In the genomic region with DNA sequence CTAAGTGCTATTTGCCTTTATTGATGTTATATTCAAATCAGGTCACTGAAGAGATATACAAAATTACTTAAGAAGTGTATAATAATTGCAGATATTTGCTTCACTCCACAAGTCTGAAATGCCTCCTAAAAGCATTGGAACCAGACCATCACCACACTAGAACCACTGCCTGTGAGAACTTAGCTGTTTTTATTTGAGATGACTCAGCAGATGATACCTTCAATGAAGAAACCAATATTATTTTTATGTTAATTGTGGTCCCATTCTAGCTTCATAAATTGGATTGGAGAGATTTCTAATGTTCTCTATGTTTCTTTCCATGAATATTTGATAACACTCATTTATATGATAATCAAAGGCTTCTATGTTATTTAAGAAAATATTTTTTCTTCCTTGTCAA, we compare ENCODE assay signal across 19 cellular contexts.
A peak's percentile ranks its signal among the peaks of the same experiment; 100 is the strongest.
DNase-seq lines count a peak whose midpoint lies in the region; ATAC-seq, FAIRE-seq and TF ChIP-seq lines count a peak whose summit lies in the region.
"Had no signal": no experiment of that assay in that cellular context is flagged by ENCODE, and none has a peak within 500 bp of the region (broad histone marks: within the 10 kb centered on the region; RNA-seq: fewer than 3 reads in every experiment).

No MANE protein-coding gene starts in this region.

- peaks cover 15% of the 10 kb centered on the region; the same call in 2 of the 3 replicates for H3K79me2 ChIP-seq in K562 (ENCODE audit: control insufficient read depth, insufficient read depth, low read length)

- H3K36me3 ChIP-seq in IMR-90 (ENCODE audit: control insufficient read depth, insufficient read depth, low read length) (no peaks in the 10 kb centered on the region), K562 (ENCODE audit: control insufficient read depth, insufficient read depth, low read length) (no peaks in the 10 kb centered on the region)
- H3K36me3 ChIP-seq: BLaER1 treated with 17β-estradiol and CSF1 and Interleukin-3, amounts not matched to agents 10 nM and 100 nM had no signal

- no peak for TF ChIP-seq EP300 in K562 (IDR thresholded peaks at IDR 0.05; ENCODE audit: low read length)

- H4K20me1 ChIP-seq in IMR-90 (ENCODE audit: insufficient read depth, low read length) (no peaks in the 10 kb centered on the region), K562 (replicated peaks; ENCODE audit: control insufficient read depth, insufficient read depth, low read length) (no peaks in the 10 kb centered on the region)
- H4K20me1 ChIP-seq: BLaER1 treated with 17β-estradiol and CSF1 and Interleukin-3, amounts not matched to agents 10 nM and 100 nM had no signal

- H3K27ac ChIP-seq in IMR-90 (ENCODE audit: insufficient read depth, low read length) (no peak overlapping the region), K562 (ENCODE audit: extremely low read depth, low read depth, low read length) (peak overlapping the region; percentile 87)
- H3K27ac ChIP-seq: BLaER1 treated with 17β-estradiol and CSF1 and Interleukin-3, amounts not matched to agents 10 nM and 100 nM; C4-2B had no signal

- H4K8ac ChIP-seq in IMR-90 (ENCODE audit: low read depth in 2 of 2, low read length in 2 of 2) = no peak overlapping the region

- no peak for FAIRE-seq in K562 (lab: Jason Lieb, UNC)
- FAIRE-seq: GM12891, GM19239 had no signal

- H3K4me3 ChIP-seq in IMR-90 (ENCODE audit: insufficient read depth, low read depth, low read length) (no peak overlapping the region), K562 (no peak overlapping the region)
- H3K4me3 ChIP-seq: BLaER1 treated with 17β-estradiol and CSF1 and Interleukin-3, amounts not matched to agents 10 nM and 100 nM had no signal

- POLR2A ChIA-PET in IMR-90 (lab: Charles Lee; ENCODE audit: unreplicated experiment) = no interaction called here
- POLR2A ChIA-PET in K562 (lab: Yijun Ruan, JAX) = no interaction called here

- no peak overlapping the region for H2BK5ac ChIP-seq in IMR-90 (ENCODE audit: low read depth, low read length, poor library complexity, severe bottlenecking)

- in situ Hi-C loops in IMR-90 (cut with MboI; ENCODE audit: low sequenced_read_pairs) (no loop called here), K562 (cut with MboI) (no loop called here)

- H3K9ac ChIP-seq in IMR-90 (ENCODE audit: low read depth, low read length) (no peak overlapping the region), K562 (ENCODE audit: insufficient read depth in 1 of 2, low read depth in 2 of 2, low read length in 2 of 2) (peak overlapping the region in 1 of 2 experiments; percentile 85; a peak in 2 of 4 replicates)
- H3K9ac ChIP-seq: BLaER1 treated with 17β-estradiol and CSF1 and Interleukin-3, amounts not matched to agents 10 nM and 100 nM had no signal

- no peak overlapping the region for H3K23ac ChIP-seq in IMR-90 (ENCODE audit: low read depth, low read length)

- CTCF ChIA-PET in IMR-90 (lab: Yijun Ruan, JAX) = no interaction called here
- CTCF ChIA-PET in K562 (lab: Yijun Ruan, JAX; ENCODE audit: low intra/inter-chr PET ratio) = no interaction called here

- no peak overlapping the region for H4K5ac ChIP-seq in IMR-90 (ENCODE audit: low read depth, low read length)

- dilution Hi-C loops in IMR-90 (cut with HindIII; ENCODE audit: low sequenced_read_pairs, unreplicated experiment) = no loop called here

- no peak for TF ChIP-seq CTCF in IMR-90 (conservative IDR thresholded peaks at IDR 0.05; ENCODE audit: low read depth, low read length)
- no peak for TF ChIP-seq CTCF in K562 (IDR thresholded peaks at IDR 0.05 in 2 of 3, conservative IDR thresholded peaks at IDR 0.05 in 1 of 3; ENCODE audit: insufficient read depth in 2 of 3, low read depth in 1 of 3, low read length in 3 of 3)

- H3K4me2 ChIP-seq in IMR-90 (ENCODE audit: low read depth, low read length) (no peak overlapping the region), K562 (ENCODE audit: insufficient read depth, low read length) (no peak overlapping the region; the same call in 1 of the 2 replicates)
- H3K4me2 ChIP-seq: BLaER1 treated with 17β-estradiol and CSF1 and Interleukin-3, amounts not matched to agents 10 nM and 100 nM had no signal

- ATAC-seq in IMR-90 (ENCODE audit: low read depth) = no peak
- ATAC-seq in K562 = peak; percentile 8
- ATAC-seq: CD8-positive, alpha-beta T cell had no signal

- no peaks in the 10 kb centered on the region for H3K4me1 ChIP-seq in IMR-90 (ENCODE audit: control insufficient read depth, insufficient read depth, low read length)
- peaks cover 0 to 7% of the 10 kb centered on the region in 2 experiments; a peak in 2 of 5 replicates for H3K4me1 ChIP-seq in K562 (replicated peaks in 1 of 2; ENCODE audit: control insufficient read depth in 2 of 2, insufficient read depth in 2 of 2, low read length in 2 of 2)
- H3K4me1 ChIP-seq: BLaER1 treated with 17β-estradiol and CSF1 and Interleukin-3, amounts not matched to agents 10 nM and 100 nM; Caco-2 had no signal

- H2BK120ac ChIP-seq in IMR-90 (ENCODE audit: low read depth, low read length) = no peak overlapping the region

- intact Hi-C loops in IMR-90 (cut with micrococcal nuclease) (no loop called here), K562 (cut with micrococcal nuclease) (no loop called here)

- DNase-seq in IMR-90 (no peak), astrocyte of the hippocampus (ENCODE audit: low read depth, low spot score) (peak; percentile 5), K562 (ENCODE audit: extremely low read depth in 1 of 4, low spot score in 3 of 4) (peak in 1 of 4 experiments; percentile 26), islet precursor cell (no peak), NCI-H226 (no peak), HuH-7.5 (ENCODE audit: low spot score) (no peak), hypothalamus (lab: John Stamatoyannopoulos, UW) (no peak)
- DNase-seq: 8988T; AML-193; Caco-2; Calu3; CD4-positive, alpha-beta T cell; CD8-positive, alpha-beta T cell; DMS79 treated with DMSO at 0.1 percent for 48 hours; GF-D8 had no signal

- H3K4ac ChIP-seq in IMR-90 (ENCODE audit: low read depth, low read length) = no peak overlapping the region

- H2AFZ ChIP-seq in IMR-90 (replicated peaks; ENCODE audit: low read length, poor library complexity) (no peak overlapping the region), K562 (ENCODE audit: low read depth, low read length) (peak overlapping the region; percentile 87)

- no peak overlapping the region for H3K18ac ChIP-seq in IMR-90 (ENCODE audit: low read depth, low read length)

- H3K27me3 ChIP-seq in IMR-90 (ENCODE audit: control insufficient read depth, insufficient read depth, low read length) (no peaks in the 10 kb centered on the region), K562 (ENCODE audit: control insufficient read depth in 2 of 2, insufficient read depth in 2 of 2, low read length in 2 of 2) (no peaks in the 10 kb centered on the region)
- H3K27me3 ChIP-seq: BLaER1 treated with 17β-estradiol and CSF1 and Interleukin-3, amounts not matched to agents 10 nM and 100 nM had no signal

- H3K9me3 ChIP-seq in IMR-90 (ENCODE audit: control insufficient read depth, insufficient read depth, low read length) (no peaks in the 10 kb centered on the region), K562 (replicated peaks; ENCODE audit: control insufficient read depth, insufficient read depth, low read depth, low read length) (no peaks in the 10 kb centered on the region; the same call in 1 of the 2 replicates)
- H3K9me3 ChIP-seq: BLaER1 treated with 17β-estradiol and CSF1 and Interleukin-3, amounts not matched to agents 10 nM and 100 nM; Caco-2 had no signal

- no peaks in the 10 kb centered on the region for H3K9me1 ChIP-seq in IMR-90 (ENCODE audit: insufficient read depth, low read length)
- H3K9me1 ChIP-seq in K562 (ENCODE audit: control insufficient read depth, insufficient read depth, low read length) = no peaks in the 10 kb centered on the region

- no peak overlapping the region for H3K56ac ChIP-seq in IMR-90 (ENCODE audit: extremely low read depth, insufficient read depth, low read length)

- no peak overlapping the region for H2BK20ac ChIP-seq in IMR-90 (ENCODE audit: low read depth, low read length)

- no peaks in the 10 kb centered on the region for H3K79me1 ChIP-seq in IMR-90 (ENCODE audit: low read depth in 1 of 2, low read length in 2 of 2)

- BruUV-seq in IMR-90 (replicated peaks; lab: Mats Ljungman, UMichigan) (no TSS peak), K562 (replicated peaks; lab: Mats Ljungman, UMichigan) (no TSS peak)

- H4K91ac ChIP-seq in IMR-90 (ENCODE audit: insufficient read depth, low read depth, low read length) = no peak overlapping the region

- TF ChIP-seq POLR2A in IMR-90 (IDR thresholded peaks at IDR 0.05; ENCODE audit: low read depth, low read length) (no peak), K562 (conservative IDR thresholded peaks at IDR 0.05) (no peak)

- H3K14ac ChIP-seq in IMR-90 (replicated peaks; ENCODE audit: low read depth, low read length) = no peak overlapping the region

- H2AK9ac ChIP-seq in IMR-90 (replicated peaks; ENCODE audit: low read depth, low read length, poor library complexity) = no peak overlapping the region

- H2BK15ac ChIP-seq in IMR-90 (ENCODE audit: low read depth, low read length) = no peak overlapping the region

- no peak for TF ChIP-seq RAD21 in IMR-90 (IDR thresholded peaks at IDR 0.05; ENCODE audit: low read length)
- TF ChIP-seq RAD21 in K562 (CRISPR knock-in tag; conservative IDR thresholded peaks at IDR 0.05 in 1 of 2, IDR thresholded peaks at IDR 0.05 in 1 of 2) = no peak

- H2AK5ac ChIP-seq in IMR-90 (ENCODE audit: low read depth, low read length) = no peak overlapping the region

TF ChIP-seq in IMR-90, 13 proteins besides CTCF, POLR2A, EP300 and RAD21 (continues in another document):
- peak; percentile 29; the same call in 1 of the 2 replicates for TF ChIP-seq NFE2L2 (IDR thresholded peaks at IDR 0.05; ENCODE audit: low read depth, low read length)

TF ChIP-seq in K562, 482 proteins besides CTCF, POLR2A, EP300 and RAD21 (continues in another document):
- TF ChIP-seq RBM22 (IDR thresholded peaks at IDR 0.05; ENCODE audit: low read depth, low read length, poor library complexity, severe bottlenecking) (no peak), MAFF (IDR thresholded peaks at IDR 0.05; ENCODE audit: low read length) (peak; percentile 78), ATF1 (CRISPR knock-in tag; IDR thresholded peaks at IDR 0.05) (no peak), ATF1 (tag; IDR thresholded peaks at IDR 0.05) (no peak), NFYB (IDR thresholded peaks at IDR 0.05; ENCODE audit: extremely low read depth, insufficient read length) (no peak), ETV6 (IDR thresholded peaks at IDR 0.05; ENCODE audit: borderline replicate concordance in 1 of 2, low read depth in 2 of 2, low read length in 1 of 2) (no peak), ETV6 (CRISPR knock-in tag; IDR thresholded peaks at IDR 0.05; ENCODE audit: borderline replicate concordance) (no peak)
- TF ChIP-seq, protein P1, sequence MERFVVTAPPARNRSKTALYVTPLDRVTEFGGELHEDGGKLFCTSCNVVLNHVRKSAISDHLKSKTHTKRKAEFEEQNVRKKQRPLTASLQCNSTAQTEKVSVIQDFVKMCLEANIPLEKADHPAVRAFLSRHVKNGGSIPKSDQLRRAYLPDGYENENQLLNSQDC (CRISPR knock-in tag; IDR thresholded peaks at IDR 0.05) = no peak
